ENCODE assay signal across 29 cellular contexts in the genomic region with DNA sequence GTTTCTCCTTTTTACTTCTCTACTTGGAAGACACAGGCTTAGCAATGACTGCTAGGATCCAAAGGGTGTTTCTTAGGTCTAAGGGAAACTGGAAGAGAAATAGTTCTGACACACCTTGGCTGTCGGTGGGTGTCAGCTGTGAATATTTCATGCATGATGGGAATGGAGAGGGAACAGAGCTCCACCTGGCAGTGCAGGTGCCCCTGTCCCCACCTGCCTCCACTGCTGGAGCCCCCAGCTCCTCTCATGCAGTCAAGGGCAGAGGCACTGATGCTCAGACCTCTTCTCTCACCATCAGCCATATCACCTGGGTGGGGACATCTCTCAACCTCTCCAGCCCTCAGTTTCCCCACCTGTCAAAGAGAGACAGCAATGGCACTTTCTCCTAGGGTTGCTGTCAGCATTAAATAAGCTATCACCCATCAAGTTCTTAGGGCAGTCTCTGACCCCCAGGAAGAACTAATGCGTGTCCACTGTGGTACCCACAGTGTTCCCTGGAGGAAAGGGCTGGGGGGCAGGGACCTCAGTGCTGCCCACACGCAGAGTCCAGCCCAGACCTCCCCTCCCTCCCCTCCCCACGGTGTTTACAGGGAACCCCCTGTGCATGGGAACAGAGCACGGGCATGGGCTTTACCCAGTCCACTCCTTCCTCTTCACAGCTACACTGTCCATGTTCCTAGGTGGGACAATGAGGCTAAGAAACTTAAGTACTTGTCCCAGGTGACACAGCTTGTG.
DNase-seq lines count a peak whose midpoint lies in the region; FAIRE-seq and TF ChIP-seq lines count a peak whose summit lies in the region.
"Had no signal": no experiment of that assay in that cellular context is flagged by ENCODE, and none has a peak within 500 bp of the region (broad histone marks: within the 10 kb centered on the region; RNA-seq: fewer than 3 reads in every experiment).

No MANE protein-coding gene starts in this region.

- H3K27ac ChIP-seq in kidney (ENCODE audit: low read depth in 2 of 2, low read length in 2 of 2), result no peak overlapping the region
- H3K27ac ChIP-seq: body of pancreas, esophagus squamous epithelium, foreskin keratinocyte, heart left ventricle, SJSA1, suprapubic skin, WERI-Rb-1 had no signal

- no peak overlapping the region for H3K9ac ChIP-seq in kidney (ENCODE audit: low read length in 2 of 2)

- no peaks in the 10 kb centered on the region for H3K36me3 ChIP-seq in kidney (ENCODE audit: control insufficient read depth in 1 of 2, insufficient read depth in 2 of 2, low read length in 2 of 2)
- H3K36me3 ChIP-seq: esophagus squamous epithelium, heart left ventricle, SJSA1, suprapubic skin, WERI-Rb-1 had no signal

- peaks cover 0 to 11% of the 10 kb centered on the region in 2 donors for H3K4me1 ChIP-seq in kidney (ENCODE audit: control insufficient read depth in 1 of 2, insufficient read depth in 1 of 2, low read depth in 1 of 2, low read length in 2 of 2)
- H3K4me1 ChIP-seq: foreskin keratinocyte, heart left ventricle had no signal

- peaks cover 14% of the 10 kb centered on the region for H3K4me1 Mint-ChIP-seq in type B pancreatic cell (ENCODE audit: unreplicated experiment)
- H3K4me1 Mint-ChIP-seq: B cell; stimulated activated naive B cell treated with anti-CD40 and anti-IgM and Interleukin-4, amounts not matched to agents 10 μg/mL and 1 μg/mL and 100 μg/mL, for 72 hours had no signal

- no peaks in the 10 kb centered on the region for H3K9me3 Mint-ChIP-seq in type B pancreatic cell
- H3K9me3 Mint-ChIP-seq: activated T-cell treated with anti-CD3 and anti-CD28 coated beads, Interleukin-2, amount 50 U/mL, for 4 hours; CD8-positive, alpha-beta T cell had no signal

- H3K27me3 Mint-ChIP-seq in type B pancreatic cell, result peaks cover 12% of the 10 kb centered on the region

- H3K36me3 Mint-ChIP-seq in type B pancreatic cell, result no peaks in the 10 kb centered on the region
- H3K36me3 Mint-ChIP-seq: CD8-positive, alpha-beta T cell had no signal

- peak overlapping the region; percentile 12 for H3K27ac Mint-ChIP-seq in type B pancreatic cell
- H3K27ac Mint-ChIP-seq: B cell; CD8-positive, alpha-beta T cell; naive B cell; stimulated activated naive B cell treated with anti-CD40 and anti-IgM and Interleukin-4, amounts not matched to agents 10 μg/mL and 1 μg/mL and 100 μg/mL, for 72 hours had no signal

- DNase-seq in activated effector memory CD4-positive, alpha-beta T cell treated with anti-CD3 and anti-CD28 coated beads, Interleukin-2, amount 50 U/mL, for 16 hours, result peak; percentile 61
- DNase-seq in activated effector memory CD4-positive, alpha-beta T cell treated with Interleukin-2 at 50 U/mL for 16 hours, result no peak
- peak; percentile 19 for DNase-seq in HT-29 (ENCODE audit: low spot score)
- peak; percentile 60 for DNase-seq in kidney
- DNase-seq in type B pancreatic cell (ENCODE audit: extremely low spot score, unreplicated experiment), result no peak
- DNase-seq in COLO829 (ENCODE audit: low spot score), result no peak
- no peak for DNase-seq in GM20000 (ENCODE audit: low spot score)
- DNase-seq: ACHN; activated CD4-positive, alpha-beta T cell treated with anti-CD3 and anti-CD28 coated beads, Interleukin-2, amount 50 U/mL, for 1 hour; activated T-cell treated with anti-CD3 and anti-CD28 coated beads, Interleukin-2, amount 50 U/mL, for 4 hours; body of pancreas; dermis blood vessel endothelial cell; esophagus squamous epithelium; foreskin keratinocyte; heart left ventricle; midbrain; MV-4-11; naive B cell; NCI-H1436; NCI-H2107; NCI-H446; stimulated activated naive B cell treated with anti-CD40 and anti-IgM and Interleukin-4, amounts not matched to agents 10 μg/mL and 1 μg/mL and 100 μg/mL, for 72 hours; T1000; WERI-Rb-1 had no signal

- no peak overlapping the region for H3K4me3 ChIP-seq in kidney (ENCODE audit: low read length in 2 of 2)
- H3K4me3 ChIP-seq: body of pancreas, esophagus squamous epithelium, heart left ventricle, SJSA1, suprapubic skin had no signal

- no peak overlapping the region for H3K4me3 Mint-ChIP-seq in type B pancreatic cell
- H3K4me3 Mint-ChIP-seq: activated T-cell treated with anti-CD3 and anti-CD28 coated beads, Interleukin-2, amount 50 U/mL, for 4 hours; B cell; CD8-positive, alpha-beta T cell; stimulated activated naive B cell treated with anti-CD40 and anti-IgM and Interleukin-4, amounts not matched to agents 10 μg/mL and 1 μg/mL and 100 μg/mL, for 72 hours had no signal

- no peak for TF ChIP-seq CTCF in kidney (IDR thresholded peaks at IDR 0.05; ENCODE audit: borderline replicate concordance, extremely low read depth, insufficient read depth)
- no peak for TF ChIP-seq CTCF in type B pancreatic cell (conservative IDR thresholded peaks at IDR 0.05)
- no peak for TF ChIP-seq CTCF in GM20000 (IDR thresholded peaks at IDR 0.05; ENCODE audit: extremely low read depth, missing control alignments)

- intact Hi-C loops in kidney (cut with DNase I), result no loop called here

- H3K9me3 ChIP-seq in kidney (ENCODE audit: control insufficient read depth in 1 of 2, low read length in 2 of 2), result no peaks in the 10 kb centered on the region
- H3K9me3 ChIP-seq: body of pancreas, esophagus squamous epithelium, suprapubic skin had no signal

- FAIRE-seq in kidney (lab: Jason Lieb, UNC), result no peak
- FAIRE-seq: urothelium cell line had no signal

Comparison
In these comparisons a context has a peak if more than half of its experiments do, and no peak if none do; other contexts are left out.
1. DNase-seq: peak in activated effector memory CD4-positive, alpha-beta T cell treated with anti-CD3 and anti-CD28 coated beads, Interleukin-2, amount 50 U/mL, for 16 hours (single experiment), HT-29 (single experiment) and kidney (single experiment); none in activated effector memory CD4-positive, alpha-beta T cell treated with Interleukin-2 at 50 U/mL for 16 hours (single experiment), type B pancreatic cell (single experiment), COLO829 (single experiment) and GM20000 (single experiment).